Comparison of ENCODE assay signal across 8 cellular contexts in the genomic region with DNA sequence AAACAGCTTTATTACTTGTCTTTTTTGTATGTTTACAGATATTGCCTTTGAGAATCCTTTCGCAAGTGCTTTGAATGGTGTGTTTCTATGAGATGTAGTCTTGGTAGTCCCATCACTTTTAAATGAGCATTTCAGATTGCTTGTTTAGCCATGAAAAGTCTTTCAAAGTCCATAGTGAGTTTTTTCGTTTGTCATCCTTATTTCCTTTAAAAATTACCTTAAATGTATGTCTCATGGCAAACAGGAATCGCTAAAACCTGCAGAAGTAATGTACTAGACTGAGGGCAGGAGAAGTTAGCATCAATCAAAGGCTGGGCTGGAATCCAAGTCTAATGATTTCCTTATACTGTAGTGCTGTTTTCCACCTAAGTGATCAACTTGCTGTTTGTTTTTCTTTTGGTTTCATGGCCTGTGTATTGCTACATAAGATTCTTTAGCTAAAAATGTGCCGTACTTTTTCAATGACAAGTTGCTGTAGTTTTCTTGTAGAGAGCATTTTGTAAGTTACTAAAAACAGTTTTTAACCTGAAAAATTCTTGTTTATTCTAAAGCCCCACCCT. TPM values are rescaled to one million over a fixed set of nuclear protein-coding genes. Genes with fewer than 3 reads are reported as not detected.
A peak's percentile ranks its signal among the peaks of the same experiment; 100 is the strongest.
DNase-seq lines count a peak whose midpoint lies in the region; ATAC-seq and TF ChIP-seq lines count a peak whose summit lies in the region.

No MANE protein-coding gene starts in this region.

- ATAC-seq in CD4-positive, CD25-positive, alpha-beta regulatory T cell (ENCODE audit: low read depth in 2 of 2), result no peak
- ATAC-seq in HCT116, result no peak
- no peak for ATAC-seq in activated CD8-positive, alpha-beta T cell treated with anti-CD3 and anti-CD28 coated beads for 36 hours

- peak overlapping the region; percentile 91 to 95 (median 94) for H3K4me3 Mint-ChIP-seq in CD4-positive, CD25-positive, alpha-beta regulatory T cell
- H3K4me3 Mint-ChIP-seq in activated CD8-positive, alpha-beta T cell treated with anti-CD3 and anti-CD28 coated beads for 36 hours, result peak overlapping the region; percentile 96

- peaks cover 18 to 36% (median 30%) of the 10 kb centered on the region in 4 donors for H3K4me1 Mint-ChIP-seq in CD4-positive, CD25-positive, alpha-beta regulatory T cell
- peaks cover 14% of the 10 kb centered on the region for H3K4me1 Mint-ChIP-seq in activated CD8-positive, alpha-beta T cell treated with anti-CD3 and anti-CD28 coated beads for 36 hours (ENCODE audit: low read depth)

- TF ChIP-seq RAD21 in HCT116 (IDR thresholded peaks at IDR 0.05; ENCODE audit: low read depth), result no peak

- H3K4me3 ChIP-seq in CD4-positive, CD25-positive, alpha-beta regulatory T cell (ENCODE audit: low read depth, low read length), result peak overlapping the region; percentile 99
- peak overlapping the region; percentile 94 to 97 for H3K4me3 ChIP-seq in HCT116 (replicated peaks in 1 of 2; ENCODE audit: low read depth in 1 of 2, low read length in 2 of 2)
- peak overlapping the region; percentile 100 for H3K4me3 ChIP-seq in iPS-20b (ENCODE audit: low read length)
- peak overlapping the region; percentile 59 to 65 for H3K4me3 ChIP-seq in tibial artery
- peak overlapping the region in 2 of 4 donors; percentile 66 for H3K4me3 ChIP-seq in sigmoid colon

- TF ChIP-seq CTCF in HCT116 (IDR thresholded peaks at IDR 0.05 in 2 of 3, conservative IDR thresholded peaks at IDR 0.05 in 1 of 3; ENCODE audit: borderline replicate concordance in 1 of 3, insufficient read depth in 1 of 3, low read depth in 2 of 3, low read length in 2 of 3), result no peak
- TF ChIP-seq CTCF in activated CD8-positive, alpha-beta T cell treated with anti-CD3 and anti-CD28 coated beads for 36 hours (IDR thresholded peaks at IDR 0.05), result no peak
- no peak for TF ChIP-seq CTCF in tibial artery (IDR thresholded peaks at IDR 0.05)
- TF ChIP-seq CTCF in sigmoid colon (IDR thresholded peaks at IDR 0.05), result no peak

- no peaks in the 10 kb centered on the region for H3K36me3 ChIP-seq in CD4-positive, CD25-positive, alpha-beta regulatory T cell (ENCODE audit: control insufficient read depth, insufficient read depth, low read length)
- H3K36me3 ChIP-seq in HCT116 (ENCODE audit: control insufficient read depth in 1 of 2, insufficient read depth in 2 of 2, low read length in 2 of 2), result peaks cover 7 to 10% of the 10 kb centered on the region in 2 experiments; a peak in 2 of 4 replicates
- H3K36me3 ChIP-seq in iPS-20b (ENCODE audit: insufficient read depth, low read depth, low read length), result peaks cover 51% of the 10 kb centered on the region
- no peaks in the 10 kb centered on the region for H3K36me3 ChIP-seq in tibial artery
- no peaks in the 10 kb centered on the region for H3K36me3 ChIP-seq in sigmoid colon

- CTCF ChIA-PET in HCT116 (lab: Charles Lee), result no interaction called here
- CTCF ChIA-PET in activated CD8-positive, alpha-beta T cell treated with anti-CD3 and anti-CD28 coated beads for 36 hours (lab: Charles Lee), result interaction anchor here (1.0 kb wide), 1 partner anchor 9 kb away, joined by 3 read pairs; no protein-coding TSS in a partner anchor

- POLR2A ChIA-PET in HCT116 (lab: Charles Lee), result no interaction called here
- POLR2A ChIA-PET in activated CD8-positive, alpha-beta T cell treated with anti-CD3 and anti-CD28 coated beads for 36 hours (lab: Charles Lee), result interaction anchor here (0.6 to 1.8 kb wide), 7 partner anchors 9 to 1578 kb away, joined by 3 to 4 read pairs (median 3); no protein-coding TSS in a partner anchor

- H3K36me3 Mint-ChIP-seq in CD4-positive, CD25-positive, alpha-beta regulatory T cell, result peaks cover 4% of the 10 kb centered on the region
- peaks cover 32% of the 10 kb centered on the region for H3K36me3 Mint-ChIP-seq in activated CD8-positive, alpha-beta T cell treated with anti-CD3 and anti-CD28 coated beads for 36 hours (ENCODE audit: low read depth)

- peaks cover 5% of the 10 kb centered on the region for H3K27me3 Mint-ChIP-seq in CD4-positive, CD25-positive, alpha-beta regulatory T cell
- H3K27me3 Mint-ChIP-seq in activated CD8-positive, alpha-beta T cell treated with anti-CD3 and anti-CD28 coated beads for 36 hours, result no peaks in the 10 kb centered on the region

- DNase-seq in CD4-positive, CD25-positive, alpha-beta regulatory T cell, result peak in 1 of 3 donors; percentile 4
- no peak for DNase-seq in HCT116 (ENCODE audit: low read depth, low spot score)
- no peak for DNase-seq in activated CD8-positive, alpha-beta T cell treated with anti-CD3 and anti-CD28 coated beads for 36 hours
- no peak for DNase-seq in tibial artery
- DNase-seq in sigmoid colon, result no peak
- no peak for DNase-seq in LoVo (ENCODE audit: low spot score)
- DNase-seq in activated gamma-delta T cell (lab: John Stamatoyannopoulos, UW), result no peak

- H3K4me2 ChIP-seq in HCT116 (ENCODE audit: low read length), result peak overlapping the region; percentile 89

- TF ChIP-seq EP300 in sigmoid colon (IDR thresholded peaks at IDR 0.05), result no peak

- H3K27me3 ChIP-seq in CD4-positive, CD25-positive, alpha-beta regulatory T cell (ENCODE audit: control insufficient read depth, insufficient read depth, low read length), result no peaks in the 10 kb centered on the region
- H3K27me3 ChIP-seq in HCT116 (ENCODE audit: insufficient read depth, low read length), result no peaks in the 10 kb centered on the region
- H3K27me3 ChIP-seq in iPS-20b (ENCODE audit: insufficient read depth, low read length), result no peaks in the 10 kb centered on the region
- no peaks in the 10 kb centered on the region for H3K27me3 ChIP-seq in tibial artery
- peaks cover 0 to 5% (median 0%) of the 10 kb centered on the region in 3 donors for H3K27me3 ChIP-seq in sigmoid colon

- no peaks in the 10 kb centered on the region for H3K9me3 ChIP-seq in CD4-positive, CD25-positive, alpha-beta regulatory T cell (ENCODE audit: control insufficient read depth in 2 of 2, low read length in 2 of 2)
- no peaks in the 10 kb centered on the region for H3K9me3 ChIP-seq in HCT116 (ENCODE audit: control insufficient read depth in 1 of 2, insufficient read depth in 1 of 2, low read depth in 1 of 2, low read length in 2 of 2)
- no peaks in the 10 kb centered on the region for H3K9me3 ChIP-seq in iPS-20b (ENCODE audit: insufficient read depth, low read depth, low read length)
- no peaks in the 10 kb centered on the region for H3K9me3 ChIP-seq in tibial artery
- H3K9me3 ChIP-seq in sigmoid colon, result no peaks in the 10 kb centered on the region

- TF ChIP-seq POLR2A in HCT116 (IDR thresholded peaks at IDR 0.05; ENCODE audit: borderline replicate concordance, extremely low read depth, insufficient read depth, insufficient read length) (no peak), sigmoid colon (IDR thresholded peaks at IDR 0.05) (no peak)

- no peaks in the 10 kb centered on the region for H3K9me3 Mint-ChIP-seq in CD4-positive, CD25-positive, alpha-beta regulatory T cell
- no peaks in the 10 kb centered on the region for H3K9me3 Mint-ChIP-seq in activated CD8-positive, alpha-beta T cell treated with anti-CD3 and anti-CD28 coated beads for 36 hours

- WGBS in sigmoid colon, 2 donors, result 7 to 31% methylated on average over 4 of the region's 4 CpGs

- peaks cover 7% of the 10 kb centered on the region; the same call in 1 of the 2 replicates for H4K20me1 ChIP-seq in HCT116 (ENCODE audit: insufficient read depth)

- intact Hi-C loops in HCT116 (cut with micrococcal nuclease), result no loop called here
- intact Hi-C loops in activated CD8-positive, alpha-beta T cell treated with anti-CD3 and anti-CD28 coated beads for 36 hours (cut with micrococcal nuclease), result no loop called here
- intact Hi-C loops in tibial artery (cut with DNase I; ENCODE audit: low total_unique reads), result no loop called here
- intact Hi-C loops in sigmoid colon (cut with DNase I), result no loop called here

- H3K79me2 ChIP-seq in HCT116 (ENCODE audit: insufficient read depth, low read length), result peaks cover 59% of the 10 kb centered on the region

- peak overlapping the region; percentile 61 to 97 (median 94) for H3K27ac Mint-ChIP-seq in CD4-positive, CD25-positive, alpha-beta regulatory T cell
- H3K27ac Mint-ChIP-seq in activated CD8-positive, alpha-beta T cell treated with anti-CD3 and anti-CD28 coated beads for 36 hours, result peak overlapping the region; percentile 95

- no peak overlapping the region for H3K27ac ChIP-seq in CD4-positive, CD25-positive, alpha-beta regulatory T cell (ENCODE audit: insufficient read depth, low read length, poor library complexity, severe bottlenecking)
- peak overlapping the region; percentile 78 for H3K27ac ChIP-seq in HCT116 (ENCODE audit: low read depth, low read length)
- peak overlapping the region; percentile 92 for H3K27ac ChIP-seq in iPS-20b (ENCODE audit: low read length)
- no peak overlapping the region for H3K27ac ChIP-seq in tibial artery
- no peak overlapping the region for H3K27ac ChIP-seq in sigmoid colon

- RAD21 ChIA-PET in HCT116 (lab: Charles Lee; ENCODE audit: low non-redundant PET in 1 of 2, low total read pairs in 2 of 2, uncharacterized antibody in 2 of 2, unreplicated experiment in 2 of 2), result no interaction called here

- BruUV-seq in HCT116 (replicated peaks; lab: Mats Ljungman, UMichigan), result no TSS peak

- peaks cover 12% of the 10 kb centered on the region for H3K4me1 ChIP-seq in CD4-positive, CD25-positive, alpha-beta regulatory T cell (ENCODE audit: control insufficient read depth, insufficient read depth, low read length, poor library complexity, severe bottlenecking)
- H3K4me1 ChIP-seq in HCT116 (ENCODE audit: control insufficient read depth in 1 of 2, insufficient read depth in 2 of 2, low read length in 2 of 2) (peaks cover 12 to 26% of the 10 kb centered on the region in 2 experiments), iPS-20b (ENCODE audit: insufficient read depth, low read length) (peaks cover 15% of the 10 kb centered on the region; the same call in 1 of the 2 replicates), tibial artery (peaks cover 0 to 21% (median 9%) of the 10 kb centered on the region in 4 donors), sigmoid colon (peaks cover 0 to 19% (median 16%) of the 10 kb centered on the region in 4 donors)

- no peak overlapping the region for H2AFZ ChIP-seq in HCT116 (ENCODE audit: low read depth, low read length, poor library complexity, severe bottlenecking)

- peak overlapping the region; percentile 97 for H3K9ac ChIP-seq in HCT116 (ENCODE audit: low read length)
- H3K9ac ChIP-seq in iPS-20b (ENCODE audit: low read depth, low read length), result peak overlapping the region; percentile 100

- no peaks in the 10 kb centered on the region for H3K9me2 ChIP-seq in HCT116 (ENCODE audit: insufficient read depth)

TF ChIP-seq in HCT116, 20 proteins besides CTCF, POLR2A, EP300 and RAD21 (continues in another document):
- TF ChIP-seq, protein P1, sequence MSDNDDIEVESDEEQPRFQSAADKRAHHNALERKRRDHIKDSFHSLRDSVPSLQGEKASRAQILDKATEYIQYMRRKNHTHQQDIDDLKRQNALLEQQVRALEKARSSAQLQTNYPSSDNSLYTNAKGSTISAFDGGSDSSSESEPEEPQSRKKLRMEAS (IDR thresholded peaks at IDR 0.05), result no peak

RNA-seq across cellular contexts. Expression of a gene that starts 1.1 kb away (rescaled TPM):
- 47.7 TPM for total RNA-seq in CD4-positive, CD25-positive, alpha-beta regulatory T cell
- polyA plus RNA-seq in CD4-positive, CD25-positive, alpha-beta regulatory T cell, result 10 to 100 TPM in 2 of 4 donors, 1 to 10 TPM in 2; 9.2 to 21.5 (median 11.9) TPM
- total RNA-seq in HCT116 (2021; ENCODE audit: unreplicated experiment), result 134 TPM
- 12.0 and 27.5 TPM in 2 replicates for polyA plus RNA-seq in HCT116 (2012)
- 100 to 1,000 TPM; 146 to 148 TPM for total RNA-seq in activated CD8-positive, alpha-beta T cell treated with anti-CD3 and anti-CD28 coated beads for 36 hours
- 10 to 100 TPM in 1 of 4 donors, 1 to 10 TPM in 2, under 1 TPM in 1; 0.99 to 11.8 (median 1.1) TPM for total RNA-seq in sigmoid colon
- polyA plus RNA-seq in sigmoid colon, result 10 to 100 TPM in 1 of 3 donors, 1 to 10 TPM in 2; 1.6 to 11.8 (median 2.4) TPM

Comparison
In these comparisons a context has a peak if more than half of its experiments do, and no peak if none do; other contexts are left out.
1. H3K27ac ChIP-seq: peak in HCT116 (single experiment) and iPS-20b (single experiment); none in CD4-positive, CD25-positive, alpha-beta regulatory T cell (single experiment), tibial artery (0 of 2) and sigmoid colon (0 of 4).